ENCODE assay signal across 13 cellular contexts in the genomic region with DNA sequence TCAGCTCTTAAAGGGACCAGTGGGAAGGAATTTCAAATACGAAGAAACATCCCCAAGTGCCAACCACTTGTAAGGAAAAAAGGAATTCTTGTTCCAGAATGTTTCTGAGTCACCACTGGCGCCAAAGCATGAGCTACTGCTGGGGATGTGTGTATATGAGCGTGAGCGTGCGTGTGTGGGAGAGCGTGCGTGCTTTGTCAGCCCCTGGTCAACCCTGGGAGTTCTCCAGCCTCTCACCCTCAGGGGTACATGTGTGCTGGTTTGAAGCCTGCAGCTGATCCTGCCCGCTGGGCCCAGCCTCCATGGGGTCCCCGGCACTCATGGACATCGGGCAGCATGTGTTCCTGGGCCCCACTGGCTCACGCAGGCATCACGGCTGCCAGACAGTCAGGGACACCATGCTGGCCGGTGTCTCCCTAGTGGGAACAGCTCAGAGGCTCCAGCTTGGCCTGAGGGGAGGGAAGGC. TPM values are rescaled to one million over a fixed set of nuclear protein-coding genes. Genes with fewer than 3 reads are reported as not detected.
A peak's percentile ranks its signal among the peaks of the same experiment; 100 is the strongest.
DNase-seq lines count a peak whose midpoint lies in the region; ATAC-seq, FAIRE-seq and TF ChIP-seq lines count a peak whose summit lies in the region.
"Had no signal": no experiment of that assay in that cellular context is flagged by ENCODE, and none has a peak within 500 bp of the region (broad histone marks: within the 10 kb centered on the region; RNA-seq: fewer than 3 reads in every experiment).

No MANE protein-coding gene starts in this region.

- ATAC-seq in right cardiac atrium, result peak; percentile 6 to 33
- ATAC-seq in stimulated activated naive B cell treated with anti-CD40 and anti-IgM and Interleukin-4, amounts not matched to agents 10 μg/mL and 1 μg/mL and 100 μg/mL, for 72 hours (replicated peaks), result no peak
- no peak for ATAC-seq in GM21619 (IDR thresholded peaks at IDR 0.05; ENCODE audit: unreplicated experiment)

- no peak for TF ChIP-seq CTCF in astrocyte (IDR thresholded peaks at IDR 0.05; ENCODE audit: insufficient read depth, low read depth, low read length)
- TF ChIP-seq CTCF in smooth muscle cell (IDR thresholded peaks at IDR 0.05; ENCODE audit: borderline replicate concordance, insufficient read depth, poor library complexity, severe bottlenecking), result no peak

- H3K27me3 ChIP-seq in astrocyte (ENCODE audit: insufficient read depth, low read length) (no peaks in the 10 kb centered on the region), right cardiac atrium (ENCODE audit: control insufficient read depth, insufficient read depth) (no peaks in the 10 kb centered on the region), smooth muscle cell (ENCODE audit: low read depth) (no peaks in the 10 kb centered on the region)

- H3K27ac ChIP-seq in astrocyte (ENCODE audit: low read depth, low read length) (peak overlapping the region; percentile 86), right cardiac atrium (ENCODE audit: low read length) (no peak overlapping the region), smooth muscle cell (ENCODE audit: low read depth) (peak overlapping the region; percentile 86)

- H3K9me3 ChIP-seq in astrocyte (ENCODE audit: insufficient read depth, low read depth, low read length) (no peaks in the 10 kb centered on the region), right cardiac atrium (ENCODE audit: control insufficient read depth, low read length) (no peaks in the 10 kb centered on the region), smooth muscle cell (replicated peaks; ENCODE audit: low read depth) (no peaks in the 10 kb centered on the region)

- H3K27me3 Mint-ChIP-seq in astrocyte (ENCODE audit: low read depth, unreplicated experiment), result no peaks in the 10 kb centered on the region
- no peaks in the 10 kb centered on the region for H3K27me3 Mint-ChIP-seq in stimulated activated naive B cell treated with anti-CD40 and anti-IgM and Interleukin-4, amounts not matched to agents 10 μg/mL and 1 μg/mL and 100 μg/mL, for 72 hours

- H3K4me1 Mint-ChIP-seq in astrocyte (ENCODE audit: low read depth, unreplicated experiment), result peaks cover 27% of the 10 kb centered on the region
- peaks cover 33 to 67% of the 10 kb centered on the region in 2 donors for H3K4me1 Mint-ChIP-seq in stimulated activated naive B cell treated with anti-CD40 and anti-IgM and Interleukin-4, amounts not matched to agents 10 μg/mL and 1 μg/mL and 100 μg/mL, for 72 hours

- H3K4me2 ChIP-seq in astrocyte (ENCODE audit: low read length), result peak overlapping the region; percentile 75
- peak overlapping the region; percentile 58 for H3K4me2 ChIP-seq in smooth muscle cell

- WGBS in right cardiac atrium, result 66% methylated on average over 13 of the region's 13 CpGs
- WGBS in smooth muscle cell (ENCODE audit: low lambda C conversion rate), result 36% methylated on average over 13 of the region's 13 CpGs

- peak; percentile 96 for FAIRE-seq in astrocyte (lab: Jason Lieb, UNC)
- FAIRE-seq: islet of Langerhans had no signal

- H3K79me2 ChIP-seq in astrocyte (ENCODE audit: insufficient read depth, low read length), result peaks cover 74% of the 10 kb centered on the region
- peaks cover 22% of the 10 kb centered on the region for H3K79me2 ChIP-seq in smooth muscle cell (ENCODE audit: low read depth)

- H2AFZ ChIP-seq in astrocyte (ENCODE audit: low read depth, low read length) (peak overlapping the region; percentile 18), smooth muscle cell (ENCODE audit: low read depth) (no peak overlapping the region)

- peaks cover 3% of the 10 kb centered on the region for H3K9me3 Mint-ChIP-seq in astrocyte (ENCODE audit: unreplicated experiment)
- peaks cover 4 to 5% of the 10 kb centered on the region in 2 donors for H3K9me3 Mint-ChIP-seq in stimulated activated naive B cell treated with anti-CD40 and anti-IgM and Interleukin-4, amounts not matched to agents 10 μg/mL and 1 μg/mL and 100 μg/mL, for 72 hours

- intact Hi-C loops in right cardiac atrium (cut with DNase I), result no loop called here

- H3K36me3 ChIP-seq in astrocyte (ENCODE audit: insufficient read depth, low read length) (no peaks in the 10 kb centered on the region), smooth muscle cell (ENCODE audit: low read depth) (no peaks in the 10 kb centered on the region)

- H3K36me3 Mint-ChIP-seq in astrocyte (ENCODE audit: low read depth, unreplicated experiment), result no peaks in the 10 kb centered on the region
- peaks cover 16 to 24% of the 10 kb centered on the region in 2 donors for H3K36me3 Mint-ChIP-seq in stimulated activated naive B cell treated with anti-CD40 and anti-IgM and Interleukin-4, amounts not matched to agents 10 μg/mL and 1 μg/mL and 100 μg/mL, for 72 hours

- H3K27ac Mint-ChIP-seq in astrocyte (ENCODE audit: unreplicated experiment), result no peak overlapping the region
- no peak overlapping the region for H3K27ac Mint-ChIP-seq in stimulated activated naive B cell treated with anti-CD40 and anti-IgM and Interleukin-4, amounts not matched to agents 10 μg/mL and 1 μg/mL and 100 μg/mL, for 72 hours

- DNase-seq in H4 (ENCODE audit: low spot score) (peak; percentile 85), astrocyte (ENCODE audit: low read depth) (peak; percentile 98), right cardiac atrium (peak; percentile 58 to 76 (median 62)), smooth muscle cell (lab: John Stamatoyannopoulos, UW; ENCODE audit: unreplicated experiment) (peak; percentile 32), T-helper 9 cell (no peak), COLO829 (ENCODE audit: low spot score) (no peak)
- no peak for DNase-seq in stimulated activated naive B cell treated with anti-CD40 and anti-IgM and Interleukin-4, amounts not matched to agents 10 μg/mL and 1 μg/mL and 100 μg/mL, for 72 hours
- DNase-seq: activated CD4-positive, alpha-beta T cell treated with anti-CD3 and anti-CD28 coated beads, Interleukin-2, amount 50 U/mL, for 1 hour; cerebellar nuclear complex; GF-D8; NCI-H774 had no signal

- H3K4me1 ChIP-seq in astrocyte (ENCODE audit: insufficient read depth, low read length) (peaks cover 41% of the 10 kb centered on the region), right cardiac atrium (ENCODE audit: control insufficient read depth, insufficient read depth, low read length) (peaks cover 21% of the 10 kb centered on the region), smooth muscle cell (ENCODE audit: low read depth) (peaks cover 15% of the 10 kb centered on the region)

- H3K4me3 Mint-ChIP-seq in astrocyte (ENCODE audit: unreplicated experiment), result no peak overlapping the region
- no peak overlapping the region for H3K4me3 Mint-ChIP-seq in stimulated activated naive B cell treated with anti-CD40 and anti-IgM and Interleukin-4, amounts not matched to agents 10 μg/mL and 1 μg/mL and 100 μg/mL, for 72 hours

- peak overlapping the region; percentile 73 for H3K9ac ChIP-seq in astrocyte (ENCODE audit: low read length)
- peak overlapping the region; percentile 21 for H3K9ac ChIP-seq in smooth muscle cell (ENCODE audit: low read depth)

- H3F3A ChIP-seq in smooth muscle cell (ENCODE audit: low read depth), result peaks cover 3% of the 10 kb centered on the region

- H4K20me1 ChIP-seq in astrocyte (ENCODE audit: insufficient read depth, low read length) (peaks cover 65% of the 10 kb centered on the region), smooth muscle cell (ENCODE audit: low read depth) (peaks cover 3% of the 10 kb centered on the region)

- H3K4me3 ChIP-seq in astrocyte (ENCODE audit: insufficient read depth, low read depth, low read length), result no peak overlapping the region
- H3K4me3 ChIP-seq in right cardiac atrium (ENCODE audit: low read length), result no peak overlapping the region
- no peak overlapping the region for H3K4me3 ChIP-seq in smooth muscle cell

RNA-seq across cellular contexts. Expression of a gene that starts 17.1 kb away (rescaled TPM):
- 20.3 and 25.3 TPM in 2 replicates for total RNA-seq in H4 (2014; rRNA removed; shearing (Covaris generic))
- total RNA-seq in astrocyte (20.5 and 20.9 TPM in 2 replicates), right cardiac atrium (10 to 100 TPM; 13.3 to 28.4 (median 21.1) TPM), smooth muscle cell (9.3 and 11.3 TPM in 2 replicates)
- polyA plus RNA-seq in right cardiac atrium (19.8 TPM), smooth muscle cell (13.0 and 17.6 TPM in 2 replicates)

Comparison
In these comparisons a context has a peak if more than half of its experiments do, and no peak if none do; other contexts are left out.
1. DNase-seq: peak in H4 (single experiment), astrocyte (single experiment), right cardiac atrium (3 of 3) and smooth muscle cell (single experiment); none in stimulated activated naive B cell treated with anti-CD40 and anti-IgM and Interleukin-4, amounts not matched to agents 10 μg/mL and 1 μg/mL and 100 μg/mL, for 72 hours (single experiment), T-helper 9 cell (single experiment) and COLO829 (single experiment).
2. ATAC-seq: peak in right cardiac atrium (2 of 2); none in stimulated activated naive B cell treated with anti-CD40 and anti-IgM and Interleukin-4, amounts not matched to agents 10 μg/mL and 1 μg/mL and 100 μg/mL, for 72 hours (0 of 2) and GM21619 (single experiment).